7 cellular contexts compared by ENCODE assay signal in the genomic region with DNA sequence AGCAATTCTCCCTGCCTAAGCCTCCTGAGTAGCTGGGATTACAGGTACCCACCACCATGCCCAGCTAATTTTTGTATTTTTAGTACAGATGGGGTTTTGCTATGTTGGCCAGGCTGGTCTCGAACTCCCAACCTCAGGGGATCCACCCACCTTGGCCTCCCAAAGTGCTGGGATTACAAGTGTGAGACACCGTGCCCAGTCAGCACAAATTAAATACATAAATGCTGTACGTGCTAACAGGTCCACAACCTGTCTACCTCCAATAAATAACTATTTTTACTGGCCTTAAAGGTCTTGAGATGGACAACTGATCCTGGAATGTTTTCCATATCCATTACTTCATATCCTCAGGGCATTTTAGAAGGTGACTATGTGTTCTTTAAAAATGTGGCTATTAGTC. TPM values are rescaled to one million over a fixed set of nuclear protein-coding genes. Genes with fewer than 3 reads are reported as not detected.
DNase-seq lines count a peak whose midpoint lies in the region; ATAC-seq, FAIRE-seq and TF ChIP-seq lines count a peak whose summit lies in the region.
"Not testable (repeated sequence)": the region's sequence is repeated elsewhere in the genome, so short reads cannot be mapped to it uniquely, and the experiment has no call there.

No MANE protein-coding gene starts in this region.

- POLR2A ChIA-PET in A549 (lab: Yijun Ruan, JAX); HEK293 (lab: Yijun Ruan, JAX); IMR-90 (lab: Charles Lee; ENCODE audit: unreplicated experiment); HepG2 (lab: Yijun Ruan, JAX): not testable (repeated sequence)
- POLR2A ChIA-PET in HCT116 (lab: Charles Lee) (interaction anchor here (0.9 kb wide), 1 partner anchor 39 kb away, joined by 3 read pairs; a partner anchor contains a TSS), K562 (lab: Yijun Ruan, JAX) (interaction anchor here (0.6 kb wide), 1 partner anchor 41 kb away, joined by 3 read pairs; no protein-coding TSS in a partner anchor)

- not testable (repeated sequence) for H3K27ac ChIP-seq in A549; HCT116 (ENCODE audit: low read depth, low read length); HEK293 (ENCODE audit: extremely low read depth, low read depth, low read length); IMR-90 (ENCODE audit: insufficient read depth, low read length); K562 (ENCODE audit: extremely low read depth, low read depth, low read length); HepG2 (ENCODE audit: extremely low read length, insufficient read depth, low read length)
- peak overlapping the region; percentile 84 to 90 (median 90) for H3K27ac ChIP-seq in thyroid gland

- not testable (repeated sequence) for H3K9me1 ChIP-seq in IMR-90 (ENCODE audit: insufficient read depth, low read length); K562 (ENCODE audit: control insufficient read depth, insufficient read depth, low read length)

- not testable (repeated sequence) for H2AK5ac ChIP-seq in IMR-90 (ENCODE audit: low read depth, low read length)

- in situ Hi-C loops in IMR-90 (cut with MboI; ENCODE audit: low sequenced_read_pairs); K562 (cut with MboI); HepG2 (cut with HindIII; ENCODE audit: extremely low pct_ligation_motif_present, low pct_unique_long_range_greater_than_20kb): not testable (repeated sequence)

- H3K18ac ChIP-seq in IMR-90 (ENCODE audit: low read depth, low read length) = not testable (repeated sequence)

- H3K14ac ChIP-seq in IMR-90 (replicated peaks; ENCODE audit: low read depth, low read length) = not testable (repeated sequence)

- not testable (repeated sequence) for H3K4ac ChIP-seq in IMR-90 (ENCODE audit: low read depth, low read length)

- not testable (repeated sequence) for DNase-seq in A549 (ENCODE audit: low read depth in 1 of 2, low spot score in 1 of 2); HCT116 (ENCODE audit: low read depth, low spot score); IMR-90; K562 (ENCODE audit: extremely low read depth in 1 of 4, low spot score in 3 of 4); HepG2 (ENCODE audit: low spot score); thyroid gland

- TF ChIP-seq POLR2A in A549 (IDR thresholded peaks at IDR 0.05; ENCODE audit: low read length); HCT116 (IDR thresholded peaks at IDR 0.05; ENCODE audit: borderline replicate concordance, extremely low read depth, insufficient read depth, insufficient read length); IMR-90 (IDR thresholded peaks at IDR 0.05; ENCODE audit: low read depth, low read length); K562 (conservative IDR thresholded peaks at IDR 0.05); HepG2 (IDR thresholded peaks at IDR 0.05; ENCODE audit: insufficient read depth in 1 of 2, low read depth in 2 of 2, low read length in 2 of 2); thyroid gland (IDR thresholded peaks at IDR 0.05): not testable (repeated sequence)

- not testable (repeated sequence) for H4K8ac ChIP-seq in IMR-90 (ENCODE audit: low read depth in 2 of 2, low read length in 2 of 2)

- WGBS in A549 (ENCODE audit: missing lambda C conversion rate) = 87% methylated on average over 3 of the region's 3 CpGs
- WGBS in IMR-90 (ENCODE audit: extremely low coverage in 2 of 2, insufficient read length in 1 of 2), 2 experiments = no CpG with 5 or more reads among the region's 3 CpGs
- WGBS in K562 (ENCODE audit: insufficient coverage, low coverage, missing lambda C conversion rate) = 46% methylated on average over 3 of the region's 3 CpGs
- WGBS in HepG2 (ENCODE audit: low lambda C conversion rate) = 28% methylated on average over 3 of the region's 3 CpGs
- WGBS in thyroid gland, 2 donors = 98% methylated on average over 3 of the region's 3 CpGs

- not testable (repeated sequence) for H3K27me3 ChIP-seq in HCT116 (ENCODE audit: insufficient read depth, low read length); IMR-90 (ENCODE audit: control insufficient read depth, insufficient read depth, low read length); K562 (ENCODE audit: control insufficient read depth in 2 of 2, insufficient read depth in 2 of 2, low read length in 2 of 2); HepG2 (ENCODE audit: control insufficient read depth in 1 of 2, insufficient read depth in 2 of 2, low read length in 2 of 2); thyroid gland

- not testable (repeated sequence) for H4K91ac ChIP-seq in IMR-90 (ENCODE audit: insufficient read depth, low read depth, low read length)

- dilution Hi-C loops in IMR-90 (cut with HindIII; ENCODE audit: low sequenced_read_pairs, unreplicated experiment) = not testable (repeated sequence)

- H2BK5ac ChIP-seq in IMR-90 (ENCODE audit: low read depth, low read length, poor library complexity, severe bottlenecking) = not testable (repeated sequence)

- H3K4me1 ChIP-seq in A549; HCT116 (ENCODE audit: control insufficient read depth in 1 of 2, insufficient read depth in 2 of 2, low read length in 2 of 2); HEK293 (ENCODE audit: control insufficient read depth, insufficient read depth, low read length); IMR-90 (ENCODE audit: control insufficient read depth, insufficient read depth, low read length); K562 (replicated peaks in 1 of 2; ENCODE audit: control insufficient read depth in 2 of 2, insufficient read depth in 2 of 2, low read length in 2 of 2); HepG2 (ENCODE audit: insufficient read depth, low read length): not testable (repeated sequence)
- peaks cover 10 to 14% of the 10 kb centered on the region in 2 donors for H3K4me1 ChIP-seq in thyroid gland

- H3K23ac ChIP-seq in IMR-90 (ENCODE audit: low read depth, low read length) = not testable (repeated sequence)

- not testable (repeated sequence) for H2BK20ac ChIP-seq in IMR-90 (ENCODE audit: low read depth, low read length)

- TF ChIP-seq CTCF in A549 (IDR thresholded peaks at IDR 0.05); HCT116 (IDR thresholded peaks at IDR 0.05 in 2 of 3, conservative IDR thresholded peaks at IDR 0.05 in 1 of 3; ENCODE audit: borderline replicate concordance in 1 of 3, insufficient read depth in 1 of 3, low read depth in 2 of 3, low read length in 2 of 3); HEK293 (tag by site-specific recombination; IDR thresholded peaks at IDR 0.05); IMR-90 (conservative IDR thresholded peaks at IDR 0.05; ENCODE audit: low read depth, low read length); K562 (IDR thresholded peaks at IDR 0.05 in 2 of 3, conservative IDR thresholded peaks at IDR 0.05 in 1 of 3; ENCODE audit: insufficient read depth in 2 of 3, low read depth in 1 of 3, low read length in 3 of 3); HepG2 (CRISPR knock-in tag; IDR thresholded peaks at IDR 0.05); thyroid gland (IDR thresholded peaks at IDR 0.05): not testable (repeated sequence)

- H2AFZ ChIP-seq in HCT116 (ENCODE audit: low read depth, low read length, poor library complexity, severe bottlenecking); IMR-90 (replicated peaks; ENCODE audit: low read length, poor library complexity); K562 (ENCODE audit: low read depth, low read length); HepG2 (ENCODE audit: low read length): not testable (repeated sequence)

- TF ChIP-seq EP300 in A549 (IDR thresholded peaks at IDR 0.05); K562 (IDR thresholded peaks at IDR 0.05; ENCODE audit: low read length); HepG2 (IDR thresholded peaks at IDR 0.05; ENCODE audit: low read depth in 2 of 2, low read length in 2 of 2); HepG2 (CRISPR knock-in tag; IDR thresholded peaks at IDR 0.05; ENCODE audit: borderline replicate concordance): not testable (repeated sequence)

- H3K9ac ChIP-seq in HCT116 (ENCODE audit: low read length); IMR-90 (ENCODE audit: low read depth, low read length); K562 (ENCODE audit: insufficient read depth in 1 of 2, low read depth in 2 of 2, low read length in 2 of 2); HepG2 (ENCODE audit: insufficient read depth, low read depth, low read length): not testable (repeated sequence)

- not testable (repeated sequence) for H2AK9ac ChIP-seq in IMR-90 (replicated peaks; ENCODE audit: low read depth, low read length, poor library complexity)

- not testable (repeated sequence) for H3K36me3 ChIP-seq in HCT116 (ENCODE audit: control insufficient read depth in 1 of 2, insufficient read depth in 2 of 2, low read length in 2 of 2); HEK293 (ENCODE audit: control insufficient read depth in 2 of 2, insufficient read depth in 1 of 2, low read length in 2 of 2); IMR-90 (ENCODE audit: control insufficient read depth, insufficient read depth, low read length); K562 (ENCODE audit: control insufficient read depth, insufficient read depth, low read length); HepG2 (replicated peaks in 1 of 2; ENCODE audit: control insufficient read depth in 1 of 2, insufficient read depth in 2 of 2, low read length in 2 of 2); thyroid gland

- H3K79me2 ChIP-seq in HCT116 (ENCODE audit: insufficient read depth, low read length); K562 (ENCODE audit: control insufficient read depth, insufficient read depth, low read length); HepG2 (ENCODE audit: insufficient read depth, low read length): not testable (repeated sequence)

- RAD21 ChIA-PET in HCT116 (lab: Charles Lee; ENCODE audit: low non-redundant PET in 1 of 2, low total read pairs in 2 of 2, uncharacterized antibody in 2 of 2, unreplicated experiment in 2 of 2) = not testable (repeated sequence)

- not testable (repeated sequence) for H3K4me2 ChIP-seq in A549; HCT116 (ENCODE audit: low read length); IMR-90 (ENCODE audit: low read depth, low read length); K562 (ENCODE audit: insufficient read depth, low read length); HepG2 (ENCODE audit: low read depth, low read length)

- not testable (repeated sequence) for H2BK120ac ChIP-seq in IMR-90 (ENCODE audit: low read depth, low read length)

- not testable (repeated sequence) for ATAC-seq in A549; HCT116; IMR-90 (ENCODE audit: low read depth); K562; HepG2

- H3K9me2 ChIP-seq in HCT116 (ENCODE audit: insufficient read depth) = not testable (repeated sequence)

- H3K9me3 ChIP-seq in A549; HCT116 (ENCODE audit: control insufficient read depth in 1 of 2, insufficient read depth in 1 of 2, low read depth in 1 of 2, low read length in 2 of 2); HEK293 (ENCODE audit: control insufficient read depth, insufficient read depth, low read depth, low read length); IMR-90 (ENCODE audit: control insufficient read depth, insufficient read depth, low read length); K562 (replicated peaks; ENCODE audit: control insufficient read depth, insufficient read depth, low read depth, low read length); HepG2 (ENCODE audit: low read length); thyroid gland: not testable (repeated sequence)

- CTCF ChIA-PET in A549 (lab: Yijun Ruan, JAX); IMR-90 (lab: Yijun Ruan, JAX); K562 (lab: Yijun Ruan, JAX; ENCODE audit: low intra/inter-chr PET ratio); HepG2 (lab: Yijun Ruan, JAX; ENCODE audit: low intra/inter-chr PET ratio, low total read pairs): not testable (repeated sequence)
- CTCF ChIA-PET in HCT116 (lab: Charles Lee) (interaction anchor here (1.1 kb wide), 1 partner anchor 125 kb away, joined by 3 read pairs; no protein-coding TSS in a partner anchor), HEK293 (lab: Yijun Ruan, JAX) (interaction anchor here (0.6 to 0.7 kb wide), 3 partner anchors 44 to 1162 kb away, joined by 3 read pairs; no protein-coding TSS in a partner anchor)

- H4K5ac ChIP-seq in IMR-90 (ENCODE audit: low read depth, low read length) = not testable (repeated sequence)

- not testable (repeated sequence) for BruUV-seq in HCT116 (replicated peaks; lab: Mats Ljungman, UMichigan); IMR-90 (replicated peaks; lab: Mats Ljungman, UMichigan); K562 (replicated peaks; lab: Mats Ljungman, UMichigan); HepG2 (replicated peaks; lab: Mats Ljungman, UMichigan)

- not testable (repeated sequence) for H4K20me1 ChIP-seq in HCT116 (ENCODE audit: insufficient read depth); IMR-90 (ENCODE audit: insufficient read depth, low read length); K562 (replicated peaks; ENCODE audit: control insufficient read depth, insufficient read depth, low read length); HepG2 (ENCODE audit: insufficient read depth, low read length)

- H3K4me3 ChIP-seq in A549; HCT116 (replicated peaks in 1 of 2; ENCODE audit: low read depth in 1 of 2, low read length in 2 of 2); HEK293 (ENCODE audit: low read depth, low read length); IMR-90 (ENCODE audit: insufficient read depth, low read depth, low read length); K562; HepG2 (replicated peaks in 1 of 3; ENCODE audit: insufficient read depth in 1 of 3, low read depth in 2 of 3, low read length in 3 of 3); thyroid gland (replicated peaks in 1 of 3): not testable (repeated sequence)

- intact Hi-C loops in HCT116 (cut with micrococcal nuclease); IMR-90 (cut with micrococcal nuclease); K562 (cut with micrococcal nuclease); HepG2 (cut with micrococcal nuclease; ENCODE audit: unreplicated experiment); thyroid gland (cut with DNase I): not testable (repeated sequence)

- H2BK15ac ChIP-seq in IMR-90 (ENCODE audit: low read depth, low read length) = not testable (repeated sequence)

- not testable (repeated sequence) for FAIRE-seq in A549 (lab: Jason Lieb, UNC); K562 (lab: Jason Lieb, UNC); HepG2 (lab: Jason Lieb, UNC)

- TF ChIP-seq RAD21 in A549 (conservative IDR thresholded peaks at IDR 0.05 in 1 of 2, IDR thresholded peaks at IDR 0.05 in 1 of 2); HCT116 (IDR thresholded peaks at IDR 0.05; ENCODE audit: low read depth); IMR-90 (IDR thresholded peaks at IDR 0.05; ENCODE audit: low read length); K562 (CRISPR knock-in tag; conservative IDR thresholded peaks at IDR 0.05 in 1 of 2, IDR thresholded peaks at IDR 0.05 in 1 of 2); HepG2 (CRISPR knock-in tag; IDR thresholded peaks at IDR 0.05): not testable (repeated sequence)

- not testable (repeated sequence) for H3K79me1 ChIP-seq in IMR-90 (ENCODE audit: low read depth in 1 of 2, low read length in 2 of 2)

- H3K56ac ChIP-seq in IMR-90 (ENCODE audit: extremely low read depth, insufficient read depth, low read length) = not testable (repeated sequence)

RNA-seq across cellular contexts. Expression of a gene that starts 38.5 kb away (rescaled TPM):
- polyA plus RNA-seq in A549 (2011; rRNA removed) (32.4 and 36.3 TPM in 2 replicates), A549 (2017; fragmentation: RNase III; extraction: RNeasy Plus Mini Kit Qiagen cat#74134 plus additional on column Dnase treatment) (8.0 to 9.9 TPM (median 9.6 TPM) in 3 replicates), IMR-90 (2012; rRNA removed) (4.8 and 19.3 TPM in 2 replicates), K562 (2011; rRNA removed) (40.4 and 41.0 TPM in 2 replicates), K562 (2014; fragmentation: Illumina TruSeq; extraction: Trizol) (19.3 and 25.5 TPM in 2 replicates), K562 (2014; fragmentation: Nextera tagmentation; extraction: Ambion mirVana) (10 to 100 TPM; 23.8 to 30.2 TPM), K562 (2014; rRNA removed) (15.3 and 15.9 TPM in 2 replicates), HepG2 (2011; rRNA removed) (3.4 and 5.9 TPM in 2 replicates)
- 6.1 and 7.0 TPM in 2 replicates for polyA plus RNA-seq in A549 (2012; cell fraction: cytosol; rRNA removed)
- 6.6 and 9.2 TPM in 2 replicates for polyA plus RNA-seq in A549 (2012; cell fraction: nucleus; rRNA removed)
- 82.3 and 82.9 TPM in 2 replicates for polyA minus RNA-seq in A549 (2011; rRNA and poly(A)+ RNA removed)
- total RNA-seq in HCT116 (2021; ENCODE audit: unreplicated experiment) (41.5 TPM), IMR-90 (2012; rRNA removed) (82.2 and 86.7 TPM in 2 replicates), K562 (2014; rRNA removed) (45.2 and 46.2 TPM in 2 replicates), K562 (2014; rRNA removed; fragmentation: Illumina TruSeq; extraction: Trizol) (54.4 and 58.1 TPM in 2 replicates), K562 (2015; rRNA removed; fragmentation: Illumina TruSeq; extraction: Trizol) (36.0 and 39.4 TPM in 2 replicates), K562 (2021) (42.1 and 49.1 TPM in 2 replicates), HepG2 (2016; rRNA removed; fragmentation: Illumina TruSeq; extraction: Trizol) (12.2 and 24.4 TPM in 2 replicates), thyroid gland (100 to 1,000 TPM; 168 to 289 (median 228) TPM)
- polyA plus RNA-seq in HCT116 (2012) = 28.2 and 43.1 TPM in 2 replicates
- polyA plus RNA-seq in IMR-90 (2012; cell fraction: cytosol; rRNA removed) = 1.5 and 2.1 TPM in 2 replicates
- polyA plus RNA-seq in IMR-90 (2012; cell fraction: nucleus; rRNA removed; ENCODE audit: low replicate concordance) = 2.7 and 46.8 TPM in 2 replicates
- 71.8 and 190 TPM in 2 replicates for total RNA-seq in K562 (2011; cell fraction: chromatin; rRNA removed; ENCODE audit: low replicate concordance)
- 40.0 and 50.7 TPM in 2 replicates for total RNA-seq in K562 (2011; cell fraction: nucleolus; rRNA removed)
- total RNA-seq in K562 (2011; cell fraction: nucleoplasm; rRNA removed) = 79.3 and 101 TPM in 2 replicates
- 6.3 and 18.7 TPM in 2 replicates for polyA plus RNA-seq in K562 (2011; cell fraction: cytosol; rRNA removed)
- polyA plus RNA-seq in K562 (2011; cell fraction: nucleus; rRNA removed) = 49.0 and 78.9 TPM in 2 replicates
- polyA plus RNA-seq in K562 (2012) = 27.7 and 35.0 TPM in 2 replicates
- polyA minus RNA-seq in K562 (2011; rRNA and poly(A)+ RNA removed) = 193 and 245 TPM in 2 replicates
- polyA minus RNA-seq in K562 (2011; cell fraction: cytosol; rRNA and poly(A)+ RNA removed) = 88.1 and 97.8 TPM in 2 replicates
- polyA minus RNA-seq in K562 (2011; cell fraction: nucleus; rRNA and poly(A)+ RNA removed) = 124 and 274 TPM in 2 replicates
- 7.8 TPM in 2 replicates for total RNA-seq in HepG2 (2016; cell fraction: cytosol; rRNA removed; fragmentation: Illumina TruSeq; extraction: Trizol; ENCODE audit: low read depth)
- total RNA-seq in HepG2 (2016; cell fraction: insoluble cytoplasmic fraction; rRNA removed; fragmentation: Illumina TruSeq; extraction: Trizol) = 13.5 and 19.6 TPM in 2 replicates
- total RNA-seq in HepG2 (2016; cell fraction: membrane; rRNA removed; fragmentation: Illumina TruSeq; extraction: Trizol) = 11.0 and 11.3 TPM in 2 replicates
- total RNA-seq in HepG2 (2016; cell fraction: nucleus; rRNA removed; fragmentation: Illumina TruSeq; extraction: Trizol) = 46.8 and 50.0 TPM in 2 replicates
- polyA plus RNA-seq in HepG2 (2011; cell fraction: cytosol; rRNA removed) = 1.0 and 3.5 TPM in 2 replicates
- 4.1 and 6.4 TPM in 2 replicates for polyA plus RNA-seq in HepG2 (2011; cell fraction: nucleus; rRNA removed)
- polyA plus RNA-seq in HepG2 (2012) = 10.9 and 12.8 TPM in 2 replicates
- 0.52 and 0.62 TPM in 2 replicates for polyA plus RNA-seq in HepG2 (2016; cell fraction: cytosol; fragmentation: Illumina TruSeq; extraction: Trizol; ENCODE audit: low read depth)
- polyA plus RNA-seq in HepG2 (2016; cell fraction: insoluble cytoplasmic fraction; fragmentation: Illumina TruSeq; extraction: Trizol; ENCODE audit: low read depth) = 7.6 and 8.4 TPM in 2 replicates
- polyA plus RNA-seq in HepG2 (2016; cell fraction: membrane; fragmentation: Illumina TruSeq; extraction: Trizol; ENCODE audit: low read depth) = 2.1 and 2.7 TPM in 2 replicates
- polyA plus RNA-seq in HepG2 (2016; cell fraction: nucleus; fragmentation: Illumina TruSeq; extraction: Trizol; ENCODE audit: insufficient read depth, low read depth) = 35.7 and 39.1 TPM in 2 replicates
- 10.6 and 28.7 TPM in 2 replicates for polyA minus RNA-seq in HepG2 (2011; rRNA and poly(A)+ RNA removed; ENCODE audit: low replicate concordance)
- 9.8 and 22.2 TPM in 2 replicates for polyA minus RNA-seq in HepG2 (2011; cell fraction: cytosol; rRNA and poly(A)+ RNA removed)
- polyA minus RNA-seq in HepG2 (2011; cell fraction: nucleus; rRNA and poly(A)+ RNA removed) = 15.3 and 23.9 TPM in 2 replicates
